In genomic region chr7:30914611-30915601, GRCh38 we compare ENCODE assay signal across 9 cellular contexts. TPM values are rescaled to one million over a fixed set of nuclear protein-coding genes. Genes with fewer than 3 reads are reported as not detected.
DNase-seq lines count a peak whose midpoint lies in the region; ATAC-seq and TF ChIP-seq lines count a peak whose summit lies in the region.
"Had no signal": no experiment of that assay in that cellular context is flagged by ENCODE, and none has a peak within 500 bp of the region (broad histone marks: within the 10 kb centered on the region; RNA-seq: fewer than 3 reads in every experiment).

No MANE protein-coding gene starts in this region.

- TF ChIP-seq CTCF in fibroblast of mammary gland (conservative IDR thresholded peaks at IDR 0.05; ENCODE audit: control insufficient read depth, insufficient read depth, low read depth, low read length), result no peak

- DNase-seq in ELF-1 (ENCODE audit: low read depth, low spot score) (peak; percentile 65), RPMI7951 (ENCODE audit: low read depth) (peak; percentile 98), fibroblast of mammary gland (ENCODE audit: low read depth) (peak; percentile 79), sciatic nerve (ENCODE audit: low spot score) (no peak), inferior parietal cortex (ENCODE audit: extremely low spot score) (no peak)

- no peak overlapping the region for H3K4me3 ChIP-seq in fibroblast of mammary gland (ENCODE audit: control insufficient read depth, low read depth, low read length)

- peak; percentile 1 for ATAC-seq in sciatic nerve
- no peak for ATAC-seq in HG03521 (IDR thresholded peaks at IDR 0.05; ENCODE audit: unreplicated experiment)
- no peak for ATAC-seq in HG03139 (IDR thresholded peaks at IDR 0.05; ENCODE audit: unreplicated experiment)
- no peak for ATAC-seq in HG03565 (IDR thresholded peaks at IDR 0.05; ENCODE audit: unreplicated experiment)

- intact Hi-C loops in sciatic nerve (cut with DNase I), result no loop called here

RNA-seq across cellular contexts. Expression of gene AQP1, which starts 3.3 kb away (rescaled TPM):
- 68.7 and 70.4 TPM in 2 replicates for total RNA-seq in RPMI7951 (2014; rRNA removed; shearing (Covaris generic))
- 864 TPM for total RNA-seq in sciatic nerve
- total RNA-seq: T-helper 2 cell treated with Interferon-gamma antibody and Interleukin-4, amounts not matched to agents 100 ng/mL and 5 ng/mL, for 36 hours had no signal

RNA-seq across cellular contexts. Expression of gene GHRHR, which starts 48.8 kb away (rescaled TPM):
- not detected in 2 replicates for total RNA-seq in RPMI7951 (2014; rRNA removed; shearing (Covaris generic))
- 1.2 TPM for total RNA-seq in sciatic nerve
- total RNA-seq: T-helper 2 cell treated with Interferon-gamma antibody and Interleukin-4, amounts not matched to agents 100 ng/mL and 5 ng/mL, for 36 hours had no signal

Comparison
In these comparisons a context has a peak if more than half of its experiments do, and no peak if none do; other contexts are left out.
1. DNase-seq: peak in ELF-1 (single experiment), RPMI7951 (single experiment) and fibroblast of mammary gland (single experiment); none in sciatic nerve (single experiment) and inferior parietal cortex (single experiment).
2. RNA of gene AQP1, which starts 3.3 kb away (total RNA-seq): 864 TPM in sciatic nerve (single experiment); 68.7 to 70.4 TPM in RPMI7951; every median in the first group is over 10 times any median in the second.